ENCODE assay signal across 1 cellular context in the genomic region with DNA sequence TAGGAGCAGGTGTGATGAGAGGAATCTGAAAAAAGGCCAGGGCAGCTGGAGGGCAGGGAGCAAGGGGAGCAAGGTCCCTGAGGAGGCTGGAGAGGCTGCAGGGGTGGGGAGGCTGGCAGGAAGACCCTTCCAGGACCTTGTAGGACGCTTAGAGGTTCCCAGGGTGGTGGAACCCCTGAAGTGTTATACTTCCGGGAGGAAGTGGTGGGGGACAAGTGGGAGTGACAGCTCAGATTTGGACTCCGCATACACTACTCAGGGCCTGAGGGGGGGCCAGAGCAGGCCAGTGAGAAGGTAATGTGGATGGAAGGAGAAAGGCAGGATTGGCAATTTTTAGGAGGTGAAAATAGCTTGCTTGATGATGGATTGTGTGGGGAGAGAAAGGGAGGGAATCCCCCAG.
TF ChIP-seq lines count a peak whose summit lies in the region.

No MANE protein-coding gene starts in this region.

TF ChIP-seq in SK-N-SH, 30 proteins besides CTCF, POLR2A, EP300 and RAD21:
- TF ChIP-seq, protein P1, sequence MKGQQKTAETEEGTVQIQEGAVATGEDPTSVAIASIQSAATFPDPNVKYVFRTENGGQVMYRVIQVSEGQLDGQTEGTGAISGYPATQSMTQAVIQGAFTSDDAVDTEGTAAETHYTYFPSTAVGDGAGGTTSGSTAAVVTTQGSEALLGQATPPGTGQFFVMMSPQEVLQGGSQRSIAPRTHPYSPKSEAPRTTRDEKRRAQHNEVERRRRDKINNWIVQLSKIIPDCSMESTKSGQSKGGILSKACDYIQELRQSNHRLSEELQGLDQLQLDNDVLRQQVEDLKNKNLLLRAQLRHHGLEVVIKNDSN (IDR thresholded peaks at IDR 0.05; ENCODE audit: borderline replicate concordance, low read depth) = no peak
- TF ChIP-seq, protein P2, sequence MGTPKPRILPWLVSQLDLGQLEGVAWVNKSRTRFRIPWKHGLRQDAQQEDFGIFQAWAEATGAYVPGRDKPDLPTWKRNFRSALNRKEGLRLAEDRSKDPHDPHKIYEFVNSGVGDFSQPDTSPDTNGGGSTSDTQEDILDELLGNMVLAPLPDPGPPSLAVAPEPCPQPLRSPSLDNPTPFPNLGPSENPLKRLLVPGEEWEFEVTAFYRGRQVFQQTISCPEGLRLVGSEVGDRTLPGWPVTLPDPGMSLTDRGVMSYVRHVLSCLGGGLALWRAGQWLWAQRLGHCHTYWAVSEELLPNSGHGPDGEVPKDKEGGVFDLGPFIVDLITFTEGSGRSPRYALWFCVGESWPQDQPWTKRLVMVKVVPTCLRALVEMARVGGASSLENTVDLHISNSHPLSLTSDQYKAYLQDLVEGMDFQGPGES (IDR thresholded peaks at IDR 0.05; ENCODE audit: low read depth, low read length) = no peak
- TF ChIP-seq JUND (IDR thresholded peaks at IDR 0.05) (no peak), MXI1 (IDR thresholded peaks at IDR 0.05; ENCODE audit: low read depth, low read length) (no peak), SMC3 (IDR thresholded peaks at IDR 0.05; ENCODE audit: low read depth, low read length) (no peak), GATA2 (CRISPR knock-in tag; IDR thresholded peaks at IDR 0.05) (no peak), RXRA (IDR thresholded peaks at IDR 0.05; ENCODE audit: borderline replicate concordance, low read depth) (no peak), NRF1 (IDR thresholded peaks at IDR 0.05; ENCODE audit: low read depth, low read length) (no peak), NFIC (IDR thresholded peaks at IDR 0.05; ENCODE audit: borderline replicate concordance) (no peak), TAF1 (IDR thresholded peaks at IDR 0.05; ENCODE audit: borderline replicate concordance, low read depth, low read length) (no peak), POLR2AphosphoS5 (IDR thresholded peaks at IDR 0.05; ENCODE audit: low read depth, low read length) (no peak)
- TF ChIP-seq, protein P3, sequence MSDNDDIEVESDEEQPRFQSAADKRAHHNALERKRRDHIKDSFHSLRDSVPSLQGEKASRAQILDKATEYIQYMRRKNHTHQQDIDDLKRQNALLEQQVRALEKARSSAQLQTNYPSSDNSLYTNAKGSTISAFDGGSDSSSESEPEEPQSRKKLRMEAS (IDR thresholded peaks at IDR 0.05; ENCODE audit: low read depth) = no peak
- TF ChIP-seq, protein P4, sequence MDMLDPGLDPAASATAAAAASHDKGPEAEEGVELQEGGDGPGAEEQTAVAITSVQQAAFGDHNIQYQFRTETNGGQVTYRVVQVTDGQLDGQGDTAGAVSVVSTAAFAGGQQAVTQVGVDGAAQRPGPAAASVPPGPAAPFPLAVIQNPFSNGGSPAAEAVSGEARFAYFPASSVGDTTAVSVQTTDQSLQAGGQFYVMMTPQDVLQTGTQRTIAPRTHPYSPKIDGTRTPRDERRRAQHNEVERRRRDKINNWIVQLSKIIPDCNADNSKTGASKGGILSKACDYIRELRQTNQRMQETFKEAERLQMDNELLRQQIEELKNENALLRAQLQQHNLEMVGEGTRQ (IDR thresholded peaks at IDR 0.05; ENCODE audit: borderline replicate concordance, low read depth, low read length) = no peak
- TF ChIP-seq, protein P5, sequence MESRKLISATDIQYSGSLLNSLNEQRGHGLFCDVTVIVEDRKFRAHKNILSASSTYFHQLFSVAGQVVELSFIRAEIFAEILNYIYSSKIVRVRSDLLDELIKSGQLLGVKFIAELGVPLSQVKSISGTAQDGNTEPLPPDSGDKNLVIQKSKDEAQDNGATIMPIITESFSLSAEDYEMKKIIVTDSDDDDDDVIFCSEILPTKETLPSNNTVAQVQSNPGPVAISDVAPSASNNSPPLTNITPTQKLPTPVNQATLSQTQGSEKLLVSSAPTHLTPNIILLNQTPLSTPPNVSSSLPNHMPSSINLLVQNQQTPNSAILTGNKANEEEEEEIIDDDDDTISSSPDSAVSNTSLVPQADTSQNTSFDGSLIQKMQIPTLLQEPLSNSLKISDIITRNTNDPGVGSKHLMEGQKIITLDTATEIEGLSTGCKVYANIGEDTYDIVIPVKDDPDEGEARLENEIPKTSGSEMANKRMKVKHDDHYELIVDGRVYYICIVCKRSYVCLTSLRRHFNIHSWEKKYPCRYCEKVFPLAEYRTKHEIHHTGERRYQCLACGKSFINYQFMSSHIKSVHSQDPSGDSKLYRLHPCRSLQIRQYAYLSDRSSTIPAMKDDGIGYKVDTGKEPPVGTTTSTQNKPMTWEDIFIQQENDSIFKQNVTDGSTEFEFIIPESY (IDR thresholded peaks at IDR 0.05; ENCODE audit: borderline replicate concordance, low read depth) = no peak
TF ChIP-seq in SK-N-SH: peak in this region for 0.
